Comparison of ENCODE assay signal across 17 cellular contexts in the genomic region with DNA sequence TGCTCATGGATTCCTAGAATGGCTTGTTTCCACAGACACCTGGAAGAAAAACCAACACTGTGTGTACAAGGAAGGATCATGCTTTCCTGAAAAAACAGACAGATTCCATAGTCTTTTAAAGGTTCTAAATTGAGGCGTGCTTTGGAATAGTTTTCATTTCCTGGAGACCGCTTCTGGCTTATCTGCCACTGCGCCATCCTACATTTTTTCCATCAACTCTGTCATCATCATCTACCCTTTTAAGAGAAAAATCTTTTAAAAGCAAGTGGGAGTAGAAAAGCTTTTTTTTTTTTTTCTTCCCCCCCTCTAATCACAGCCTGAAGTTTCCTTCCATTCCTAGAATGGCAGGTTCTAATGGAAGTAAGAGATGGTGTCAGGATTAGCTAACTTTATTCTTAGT.
A peak's percentile ranks its signal among the peaks of the same experiment; 100 is the strongest.
DNase-seq lines count a peak whose midpoint lies in the region; ATAC-seq and TF ChIP-seq lines count a peak whose summit lies in the region.
"Had no signal": no experiment of that assay in that cellular context is flagged by ENCODE, and none has a peak within 500 bp of the region (broad histone marks: within the 10 kb centered on the region; RNA-seq: fewer than 3 reads in every experiment).

No MANE protein-coding gene starts in this region.

- H3K27ac ChIP-seq in left ventricle myocardium inferior (replicated peaks) (peak overlapping the region; percentile 84), trophoblast cell (ENCODE audit: low read depth, low read length) (peak overlapping the region; percentile 21)
- H3K27ac ChIP-seq: 22Rv1, BLaER1 had no signal

- H2BK120ac ChIP-seq in trophoblast cell (ENCODE audit: insufficient read depth, low read length, poor library complexity), result no peak overlapping the region

- H3K4ac ChIP-seq in trophoblast cell (ENCODE audit: low read depth, low read length), result no peak overlapping the region

- H4K8ac ChIP-seq in trophoblast cell (ENCODE audit: low read depth, low read length), result no peak overlapping the region

- no peak overlapping the region for H4K12ac ChIP-seq in trophoblast cell (ENCODE audit: low read depth, low read length)

- H3K4me3 Mint-ChIP-seq in type B pancreatic cell, result no peak overlapping the region
- H3K4me3 Mint-ChIP-seq: CD8-positive, alpha-beta T cell had no signal

- TF ChIP-seq CTCF in left ventricle myocardium inferior (IDR thresholded peaks at IDR 0.05; ENCODE audit: borderline replicate concordance) (no peak), fibroblast of pulmonary artery (IDR thresholded peaks at IDR 0.05; ENCODE audit: low read length, missing control alignments) (no peak), type B pancreatic cell (conservative IDR thresholded peaks at IDR 0.05) (no peak)

- peaks cover 71% of the 10 kb centered on the region for H3K4me1 ChIP-seq in left ventricle myocardium inferior
- H3K4me1 ChIP-seq in trophoblast cell (ENCODE audit: control insufficient read depth in 1 of 2, insufficient read depth in 2 of 2, low read length in 2 of 2), result peaks cover 9 to 11% of the 10 kb centered on the region in 2 experiments
- H3K4me1 ChIP-seq: BLaER1 had no signal

- H3K4me2 ChIP-seq in trophoblast cell (ENCODE audit: low read length), result no peak overlapping the region
- H3K4me2 ChIP-seq: BLaER1 had no signal

- H3K23ac ChIP-seq in trophoblast cell (ENCODE audit: low read length), result no peak overlapping the region

- intact Hi-C loops in left ventricle myocardium inferior (cut with micrococcal nuclease) (no loop called here), Right ventricle myocardium inferior (cut with DNase I) (no loop called here)

- DNase-seq in left ventricle myocardium inferior, result no peak
- no peak for DNase-seq in Right ventricle myocardium inferior (ENCODE audit: missing footprints)
- peak; percentile 37 for DNase-seq in fibroblast of pulmonary artery (ENCODE audit: low read depth)
- DNase-seq in trophoblast cell, result no peak
- DNase-seq in type B pancreatic cell (ENCODE audit: extremely low spot score, unreplicated experiment), result no peak
- no peak for DNase-seq in activated CD4-positive, alpha-beta T cell treated with anti-CD3 and anti-CD28 coated beads for 1 hour
- no peak for DNase-seq in activated gamma-delta T cell treated with Interleukin-2 at 50 U/mL for 16 hours
- DNase-seq in 8988T, result no peak
- DNase-seq: Calu3; CD8-positive, alpha-beta T cell; DMS79 treated with DMSO at 0.1 percent for 48 hours; GF-D8; GOT3 had no signal

- H3K9me3 Mint-ChIP-seq in type B pancreatic cell, result peaks cover 2% of the 10 kb centered on the region
- H3K9me3 Mint-ChIP-seq: CD8-positive, alpha-beta T cell had no signal

- H3K36me3 ChIP-seq in left ventricle myocardium inferior (no peaks in the 10 kb centered on the region), trophoblast cell (ENCODE audit: control insufficient read depth in 1 of 2, insufficient read depth in 2 of 2, low read length in 2 of 2) (peaks cover 2 to 3% of the 10 kb centered on the region in 2 experiments)
- H3K36me3 ChIP-seq: BLaER1, HAP-1 had no signal

- no peaks in the 10 kb centered on the region for H3K27me3 Mint-ChIP-seq in type B pancreatic cell

- H3K9me3 ChIP-seq in left ventricle myocardium inferior (replicated peaks), result no peaks in the 10 kb centered on the region
- H3K9me3 ChIP-seq in trophoblast cell (ENCODE audit: insufficient read depth, low read depth, low read length), result no peaks in the 10 kb centered on the region
- H3K9me3 ChIP-seq: BLaER1, HAP-1 had no signal

- H3K4me3 ChIP-seq in left ventricle myocardium inferior (no peak overlapping the region), fibroblast of pulmonary artery (replicated peaks; ENCODE audit: low read depth, low read length) (no peak overlapping the region), trophoblast cell (ENCODE audit: low read depth, low read length) (no peak overlapping the region)
- H3K4me3 ChIP-seq: BLaER1, HAP-1 had no signal

- WGBS in trophoblast cell (ENCODE audit: extremely low coverage, insufficient coverage, insufficient read length), result no CpG with 5 or more reads among the region's 3 CpGs

- H3K36me3 Mint-ChIP-seq in type B pancreatic cell, result peaks cover 9% of the 10 kb centered on the region
- H3K36me3 Mint-ChIP-seq: CD8-positive, alpha-beta T cell had no signal

- H2BK5ac ChIP-seq in trophoblast cell (ENCODE audit: low read depth, low read length, poor library complexity), result no peak overlapping the region

- H3K27me3 ChIP-seq in left ventricle myocardium inferior (ENCODE audit: low read depth) (no peaks in the 10 kb centered on the region), trophoblast cell (ENCODE audit: insufficient read depth, low read length) (no peaks in the 10 kb centered on the region)
- H3K27me3 ChIP-seq: BLaER1 had no signal

- no peak overlapping the region for H2AK5ac ChIP-seq in trophoblast cell (ENCODE audit: low read length)

- no peak overlapping the region for H3K14ac ChIP-seq in trophoblast cell (ENCODE audit: low read length)

- H2AFZ ChIP-seq in trophoblast cell (ENCODE audit: insufficient read depth, low read length, poor library complexity), result no peak overlapping the region

- H3K79me2 ChIP-seq in trophoblast cell (ENCODE audit: control insufficient read depth, insufficient read depth, low read length, poor library complexity), result no peaks in the 10 kb centered on the region

- no peak overlapping the region for H3K9ac ChIP-seq in trophoblast cell (ENCODE audit: low read length)
- H3K9ac ChIP-seq: BLaER1 had no signal

- no peak overlapping the region for H3K18ac ChIP-seq in trophoblast cell (ENCODE audit: low read length)

- H4K91ac ChIP-seq in trophoblast cell (ENCODE audit: low read depth, low read length), result no peak overlapping the region

- H2BK12ac ChIP-seq in trophoblast cell (ENCODE audit: low read length), result no peak overlapping the region

- H3K27ac Mint-ChIP-seq in type B pancreatic cell, result peak overlapping the region; percentile 27
- H3K27ac Mint-ChIP-seq: CD8-positive, alpha-beta T cell had no signal

- H3K79me1 ChIP-seq in trophoblast cell (ENCODE audit: low read length), result no peaks in the 10 kb centered on the region

- H3K4me1 Mint-ChIP-seq in type B pancreatic cell (ENCODE audit: unreplicated experiment), result peaks cover 4% of the 10 kb centered on the region

- no peak for ATAC-seq in Right ventricle myocardium inferior
- ATAC-seq: CD8-positive, alpha-beta T cell; HepG2 had no signal
